Comparison of ENCODE assay signal across 7 cellular contexts in genomic region chr13:96918861-96919631, GRCh38.
DNase-seq lines count a peak whose midpoint lies in the region; ATAC-seq and TF ChIP-seq lines count a peak whose summit lies in the region.
"Not testable (repeated sequence)": the region's sequence is repeated elsewhere in the genome, so short reads cannot be mapped to it uniquely, and the experiment has no call there.

No MANE protein-coding gene starts in this region.

- H3K27me3 ChIP-seq in Peyer's patch; neuronal stem cell (ENCODE audit: control insufficient read depth in 3 of 3, insufficient read depth in 3 of 3, low read depth in 1 of 3, low read length in 3 of 3); thyroid gland: not testable (repeated sequence)

- H2AFZ ChIP-seq in neuronal stem cell (ENCODE audit: low read length): not testable (repeated sequence)

- DNase-seq in HT-29 (ENCODE audit: low spot score) (peak; percentile 23), NCI-H510A (lab: John Stamatoyannopoulos, UW) (peak; percentile 11), Peyer's patch (peak in 2 of 3 donors; percentile 49 to 57), left colon (peak; percentile 38 to 55), mucosa of descending colon (peak in 2 of 3 donors; percentile 49 to 64), thyroid gland (peak; percentile 48 to 52)
- not testable (repeated sequence) for DNase-seq in neuronal stem cell (ENCODE audit: low spot score)

- no CpG with 5 or more reads among the region's 12 CpGs for WGBS in neuronal stem cell (ENCODE audit: extremely low coverage in 2 of 2, insufficient read length in 2 of 2, insufficient replicate concordance in 1 of 2), 2 donors
- WGBS in thyroid gland, 2 donors: 40 to 50% methylated on average over 10 to 12 of the region's 12 CpGs

- TF ChIP-seq POLR2A in Peyer's patch (IDR thresholded peaks at IDR 0.05); thyroid gland (IDR thresholded peaks at IDR 0.05): not testable (repeated sequence)

- H2BK5ac ChIP-seq in neuronal stem cell (ENCODE audit: low read length): not testable (repeated sequence)

- H2BK12ac ChIP-seq in neuronal stem cell (ENCODE audit: low read length): not testable (repeated sequence)

- H2BK15ac ChIP-seq in neuronal stem cell (ENCODE audit: low read length): not testable (repeated sequence)

- H3K36me3 ChIP-seq in Peyer's patch; mucosa of descending colon (ENCODE audit: low read depth); neuronal stem cell (replicated peaks in 1 of 2; ENCODE audit: control insufficient read depth in 2 of 2, insufficient read depth in 2 of 2, low read length in 2 of 2); thyroid gland: not testable (repeated sequence)

- not testable (repeated sequence) for H2BK120ac ChIP-seq in neuronal stem cell (ENCODE audit: low read depth, low read length)

- TF ChIP-seq CTCF in Peyer's patch (IDR thresholded peaks at IDR 0.05); mucosa of descending colon (IDR thresholded peaks at IDR 0.05); thyroid gland (IDR thresholded peaks at IDR 0.05): not testable (repeated sequence)

- H3K18ac ChIP-seq in neuronal stem cell (ENCODE audit: low read length): peak overlapping the region; percentile 35

- not testable (repeated sequence) for H3K4me1 ChIP-seq in Peyer's patch; mucosa of descending colon (ENCODE audit: low read depth); neuronal stem cell (ENCODE audit: control insufficient read depth in 2 of 2, insufficient read depth in 1 of 2, low read depth in 1 of 2, low read length in 2 of 2); thyroid gland

- not testable (repeated sequence) for H3K27ac ChIP-seq in Peyer's patch; neuronal stem cell (replicated peaks; ENCODE audit: low read length); thyroid gland

- peak overlapping the region; percentile 56 for H2AK5ac ChIP-seq in neuronal stem cell (ENCODE audit: low read depth, low read length)

- H4K91ac ChIP-seq in neuronal stem cell (ENCODE audit: low read depth, low read length, poor library complexity): not testable (repeated sequence)

- H3K4ac ChIP-seq in neuronal stem cell (ENCODE audit: low read length): not testable (repeated sequence)

- not testable (repeated sequence) for H3K4me2 ChIP-seq in neuronal stem cell (ENCODE audit: insufficient read depth, low read length, poor library complexity, severe bottlenecking)

- H3K79me1 ChIP-seq in neuronal stem cell (ENCODE audit: low read depth, low read length): not testable (repeated sequence)

- not testable (repeated sequence) for H3K9ac ChIP-seq in neuronal stem cell (ENCODE audit: low read depth, low read length, poor library complexity)

- not testable (repeated sequence) for H3K9me3 ChIP-seq in Peyer's patch; mucosa of descending colon; neuronal stem cell (replicated peaks in 1 of 2; ENCODE audit: control insufficient read depth in 2 of 2, insufficient read depth in 1 of 2, low read depth in 1 of 2, low read length in 2 of 2); thyroid gland

- not testable (repeated sequence) for H3K14ac ChIP-seq in neuronal stem cell (ENCODE audit: low read length)

- not testable (repeated sequence) for H3K4me3 ChIP-seq in Peyer's patch; mucosa of descending colon; neuronal stem cell (ENCODE audit: low read length in 2 of 2); thyroid gland (replicated peaks in 1 of 3)

- intact Hi-C loops in left colon (cut with DNase I, micrococcal nuclease); mucosa of descending colon (cut with DNase I, micrococcal nuclease); thyroid gland (cut with DNase I): not testable (repeated sequence)

- not testable (repeated sequence) for H3K23ac ChIP-seq in neuronal stem cell (ENCODE audit: low read depth, low read length, poor library complexity)

- ATAC-seq in left colon: peak; percentile 79
- peak; percentile 38 for ATAC-seq in mucosa of descending colon

- H4K8ac ChIP-seq in neuronal stem cell (ENCODE audit: low read depth, low read length): not testable (repeated sequence)
